In genomic region chr20:46063151-46063550, GRCh38 we compare ENCODE assay signal across 19 cellular contexts. TPM values are rescaled to one million over a fixed set of nuclear protein-coding genes. Genes with fewer than 3 reads are reported as not detected.
DNase-seq lines count a peak whose midpoint lies in the region; ATAC-seq, FAIRE-seq and TF ChIP-seq lines count a peak whose summit lies in the region.
"Had no signal": no experiment of that assay in that cellular context is flagged by ENCODE, and none has a peak within 500 bp of the region (broad histone marks: within the 10 kb centered on the region; RNA-seq: fewer than 3 reads in every experiment).

No MANE protein-coding gene starts in this region.

- peaks cover 44% of the 10 kb centered on the region for H3K4me1 Mint-ChIP-seq in T-helper 1 cell treated with Interleukin-12 subunit alpha and Interleukin-12 subunit beta and Interleukin-4 antibody, amounts not matched to agents 30 μg/mL and 1 μg/mL, for 36 hours (ENCODE audit: low read depth)
- H3K4me1 Mint-ChIP-seq in activated T-helper 2 cell treated with anti-CD3 and anti-CD28 coated beads, Interferon-gamma antibody, Interleukin-2, Interleukin-4, amounts not matched to agents 10 μg/mL and 5 μg/mL and 100 μg/mL, durations not matched to agents 14 hours and 24 hours and 36 hours (ENCODE audit: low read depth): peaks cover 48% of the 10 kb centered on the region

- peak overlapping the region; percentile 83 for H3K27ac Mint-ChIP-seq in T-helper 1 cell treated with Interleukin-12 subunit alpha and Interleukin-12 subunit beta and Interleukin-4 antibody, amounts not matched to agents 30 μg/mL and 1 μg/mL, for 36 hours
- peak overlapping the region; percentile 81 for H3K27ac Mint-ChIP-seq in activated T-helper 2 cell treated with anti-CD3 and anti-CD28 coated beads, Interferon-gamma antibody, Interleukin-2, Interleukin-4, amounts not matched to agents 10 μg/mL and 5 μg/mL and 100 μg/mL, durations not matched to agents 14 hours and 24 hours and 36 hours

- no peak overlapping the region for H3K27ac ChIP-seq in lung (ENCODE audit: low read depth in 1 of 2, low read length in 1 of 2)
- H3K27ac ChIP-seq: 22Rv1 had no signal

- H3K4me3 ChIP-seq in lung: no peak overlapping the region

- intact Hi-C loops in activated T-helper 2 cell treated with anti-CD3 and anti-CD28 coated beads, Interferon-gamma antibody, Interleukin-2, Interleukin-4, amounts not matched to agents 10 μg/mL and 5 μg/mL and 100 μg/mL, durations not matched to agents 14 hours and 24 hours and 36 hours (cut with micrococcal nuclease): loop anchor here (5.0 kb wide), 1 partner anchor 41 kb away; no protein-coding TSS in a partner anchor

- peaks cover 5 to 16% of the 10 kb centered on the region in 2 donors for H3K4me1 ChIP-seq in lung (ENCODE audit: control insufficient read depth in 2 of 2, insufficient read depth in 2 of 2, low read length in 2 of 2)

- H3K9me3 Mint-ChIP-seq in T-helper 1 cell treated with Interleukin-12 subunit alpha and Interleukin-12 subunit beta and Interleukin-4 antibody, amounts not matched to agents 30 μg/mL and 1 μg/mL, for 36 hours: no peaks in the 10 kb centered on the region
- H3K9me3 Mint-ChIP-seq in activated T-helper 2 cell treated with anti-CD3 and anti-CD28 coated beads, Interferon-gamma antibody, Interleukin-2, Interleukin-4, amounts not matched to agents 10 μg/mL and 5 μg/mL and 100 μg/mL, durations not matched to agents 14 hours and 24 hours and 36 hours: no peaks in the 10 kb centered on the region

- DNase-seq in T-helper 1 cell (no peak), HTR-8/SVneo (ENCODE audit: insufficient read length, low spot score) (no peak), lung (ENCODE audit: low spot score) (peak; percentile 15), SIG-M5 (lab: John Stamatoyannopoulos, UW) (no peak), GM13977 (ENCODE audit: low spot score) (no peak)
- DNase-seq in activated T-helper 2 cell treated with anti-CD3 and anti-CD28 coated beads, Interferon-gamma antibody, Interleukin-2, Interleukin-4, amounts not matched to agents 10 μg/mL and 5 μg/mL and 100 μg/mL, durations not matched to agents 14 hours and 24 hours and 36 hours (ENCODE audit: low spot score): no peak
- DNase-seq: GF-D8, HCEC 1CT, Kasumi-1, NCI-H1930, NCI-H2171 treated with DMSO at 0.1 percent for 48 hours, NCI-H82, Right ventricle myocardium superior had no signal

- ATAC-seq in lung (ENCODE audit: insufficient read depth, low FRiP score) (no peak), GM18520 (IDR thresholded peaks at IDR 0.05; ENCODE audit: unreplicated experiment) (no peak)
- ATAC-seq: Panc1 had no signal

- in situ Hi-C loops in GM13977 (cut with MboI; ENCODE audit: low pct_unique_long_range_greater_than_20kb, low sequenced_read_pairs, unreplicated experiment): no loop called here

- H3K27me3 Mint-ChIP-seq in T-helper 1 cell treated with Interleukin-12 subunit alpha and Interleukin-12 subunit beta and Interleukin-4 antibody, amounts not matched to agents 30 μg/mL and 1 μg/mL, for 36 hours (ENCODE audit: low read depth): peaks cover 10% of the 10 kb centered on the region
- peaks cover 8% of the 10 kb centered on the region for H3K27me3 Mint-ChIP-seq in activated T-helper 2 cell treated with anti-CD3 and anti-CD28 coated beads, Interferon-gamma antibody, Interleukin-2, Interleukin-4, amounts not matched to agents 10 μg/mL and 5 μg/mL and 100 μg/mL, durations not matched to agents 14 hours and 24 hours and 36 hours (ENCODE audit: low read depth)

- peaks cover 63% of the 10 kb centered on the region for H3K36me3 Mint-ChIP-seq in T-helper 1 cell treated with Interleukin-12 subunit alpha and Interleukin-12 subunit beta and Interleukin-4 antibody, amounts not matched to agents 30 μg/mL and 1 μg/mL, for 36 hours (ENCODE audit: low read depth)
- peaks cover 78% of the 10 kb centered on the region for H3K36me3 Mint-ChIP-seq in activated T-helper 2 cell treated with anti-CD3 and anti-CD28 coated beads, Interferon-gamma antibody, Interleukin-2, Interleukin-4, amounts not matched to agents 10 μg/mL and 5 μg/mL and 100 μg/mL, durations not matched to agents 14 hours and 24 hours and 36 hours (ENCODE audit: low read depth)

- FAIRE-seq in HTR-8/SVneo (lab: Jason Lieb, UNC): peak; percentile 9

- WGBS in lung, 2 donors: 90 to 91% methylated on average over 8 of the region's 8 CpGs

- TF ChIP-seq CTCF in lung (IDR thresholded peaks at IDR 0.05; ENCODE audit: control extremely low read depth, extremely low read depth) (no peak), GM13977 (IDR thresholded peaks at IDR 0.05; ENCODE audit: extremely low read depth, insufficient read depth, missing control alignments) (no peak)

- H3K36me3 ChIP-seq in lung (ENCODE audit: control insufficient read depth in 2 of 2, insufficient read depth in 2 of 2, low read length in 2 of 2): peaks cover 55 to 64% of the 10 kb centered on the region in 2 donors

- H3K4me3 Mint-ChIP-seq in T-helper 1 cell treated with Interleukin-12 subunit alpha and Interleukin-12 subunit beta and Interleukin-4 antibody, amounts not matched to agents 30 μg/mL and 1 μg/mL, for 36 hours: peak overlapping the region; percentile 18
- no peak overlapping the region for H3K4me3 Mint-ChIP-seq in activated T-helper 2 cell treated with anti-CD3 and anti-CD28 coated beads, Interferon-gamma antibody, Interleukin-2, Interleukin-4, amounts not matched to agents 10 μg/mL and 5 μg/mL and 100 μg/mL, durations not matched to agents 14 hours and 24 hours and 36 hours (ENCODE audit: low read depth)

- peaks cover 0 to 2% of the 10 kb centered on the region in 2 donors for H3K9me3 ChIP-seq in lung (ENCODE audit: control insufficient read depth in 2 of 2, insufficient read depth in 1 of 2, low read length in 1 of 2)

- no peaks in the 10 kb centered on the region for H3K27me3 ChIP-seq in lung (ENCODE audit: control insufficient read depth, insufficient read depth)

RNA-seq across cellular contexts. Expression of gene NCOA5, which starts 26.6 kb away (rescaled TPM):
- 27.5 and 28.7 TPM in 2 replicates for total RNA-seq in activated T-helper 2 cell treated with anti-CD3 and anti-CD28 coated beads, Interferon-gamma antibody, Interleukin-2, Interleukin-4, amounts not matched to agents 10 μg/mL and 5 μg/mL and 100 μg/mL, durations not matched to agents 14 hours and 24 hours and 36 hours
- 10 to 100 TPM; 15.3 to 24.2 TPM for total RNA-seq in lung
- polyA plus RNA-seq in lung: 10 to 100 TPM; 11.1 to 14.9 TPM

RNA-seq across cellular contexts. Expression of gene SLC12A5, which starts 34.1 kb away (rescaled TPM):
- total RNA-seq in activated T-helper 2 cell treated with anti-CD3 and anti-CD28 coated beads, Interferon-gamma antibody, Interleukin-2, Interleukin-4, amounts not matched to agents 10 μg/mL and 5 μg/mL and 100 μg/mL, durations not matched to agents 14 hours and 24 hours and 36 hours: 0.73 TPM in 1 of 2 replicates, not detected in the other
- under 1 TPM in 1 of 2 donors, not detected in 1; 0.52 TPM for total RNA-seq in lung
- polyA plus RNA-seq in lung: not detected
- total RNA-seq: NCI-H460, Right ventricle myocardium superior had no signal

RNA-seq across cellular contexts. Expression of gene MMP9, which starts 54.4 kb away (rescaled TPM):
- 0.16 TPM in 1 of 2 replicates, not detected in the other for total RNA-seq in activated T-helper 2 cell treated with anti-CD3 and anti-CD28 coated beads, Interferon-gamma antibody, Interleukin-2, Interleukin-4, amounts not matched to agents 10 μg/mL and 5 μg/mL and 100 μg/mL, durations not matched to agents 14 hours and 24 hours and 36 hours
- 10 to 100 TPM; 31.1 to 35.0 TPM for total RNA-seq in lung
- 10 to 100 TPM in 1 of 2 donors, 1 to 10 TPM in 1; 3.1 to 47.7 TPM for polyA plus RNA-seq in lung
- total RNA-seq: NCI-H460 had no signal
- polyA plus RNA-seq: BJ had no signal

RNA-seq across cellular contexts. Expression of gene CD40, which starts 55.0 kb away (rescaled TPM):
- total RNA-seq in activated T-helper 2 cell treated with anti-CD3 and anti-CD28 coated beads, Interferon-gamma antibody, Interleukin-2, Interleukin-4, amounts not matched to agents 10 μg/mL and 5 μg/mL and 100 μg/mL, durations not matched to agents 14 hours and 24 hours and 36 hours: 0.25 and 0.91 TPM in 2 replicates
- 10 to 100 TPM; 20.4 to 28.1 TPM for total RNA-seq in lung
- 10 to 100 TPM; 28.7 to 55.0 TPM for polyA plus RNA-seq in lung

Comparison
In these comparisons a context has a peak if more than half of its experiments do, and no peak if none do; other contexts are left out.
1. RNA of gene MMP9, which starts 54.4 kb away (total RNA-seq): 31.1 to 35.0 TPM in lung; 0.16 TPM in activated T-helper 2 cell treated with anti-CD3 and anti-CD28 coated beads, Interferon-gamma antibody, Interleukin-2, Interleukin-4, amounts not matched to agents 10 μg/mL and 5 μg/mL and 100 μg/mL, durations not matched to agents 14 hours and 24 hours and 36 hours; every median in the first group is over 10 times any median in the second.